In the genomic region with DNA sequence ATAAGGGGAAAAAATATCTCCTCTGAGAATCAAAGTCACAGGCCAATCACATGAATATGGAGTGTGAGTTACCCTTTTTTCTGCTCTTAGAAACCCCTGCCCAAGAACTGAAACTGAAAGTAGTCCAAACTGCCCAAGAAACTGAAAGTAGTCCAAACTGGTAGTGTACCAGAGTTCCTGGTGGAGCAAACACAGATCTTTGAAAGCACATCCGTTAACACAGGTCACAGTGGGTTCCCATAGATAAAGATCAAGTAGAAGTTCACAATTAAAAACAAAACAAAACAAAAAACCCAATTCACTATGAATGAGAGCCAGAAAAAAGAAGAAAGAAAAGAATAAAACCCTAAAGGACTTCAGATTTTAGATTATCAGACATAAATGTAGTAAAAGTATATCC, we compare ENCODE assay signal across 8 cellular contexts.
A peak's percentile ranks its signal among the peaks of the same experiment; 100 is the strongest.
DNase-seq lines count a peak whose midpoint lies in the region; ATAC-seq lines count a peak whose summit lies in the region.

No MANE protein-coding gene starts in this region.

- peaks cover 13% of the 10 kb centered on the region for H3K4me1 Mint-ChIP-seq in T-helper 2 cell treated with Interferon-gamma antibody and Interleukin-4, amounts not matched to agents 5 μg/mL and 100 μg/mL, for 36 hours (ENCODE audit: low read depth)

- H3K9me3 Mint-ChIP-seq in T-helper 2 cell treated with Interferon-gamma antibody and Interleukin-4, amounts not matched to agents 5 μg/mL and 100 μg/mL, for 36 hours = no peaks in the 10 kb centered on the region

- no peaks in the 10 kb centered on the region for H3K36me3 Mint-ChIP-seq in T-helper 2 cell treated with Interferon-gamma antibody and Interleukin-4, amounts not matched to agents 5 μg/mL and 100 μg/mL, for 36 hours (ENCODE audit: low read depth)

- DNase-seq in Ammon's horn (ENCODE audit: low spot score) = peak; percentile 13
- DNase-seq in T-helper 2 cell treated with Interferon-gamma antibody and Interleukin-4, amounts not matched to agents 5 μg/mL and 100 μg/mL, for 36 hours (ENCODE audit: low spot score) = peak; percentile 10
- DNase-seq in right cardiac atrium = no peak
- no peak for DNase-seq in C1 segment of cervical spinal cord (lab: John Stamatoyannopoulos, UW)
- DNase-seq in activated effector memory CD4-positive, alpha-beta T cell treated with Interleukin-2 at 50 U/mL for 16 hours = no peak

- 33% methylated on average over 1 of the region's 1 CpG for WGBS in right cardiac atrium

- no peaks in the 10 kb centered on the region for H3K4me1 ChIP-seq in right cardiac atrium (ENCODE audit: control insufficient read depth, insufficient read depth, low read length)

- no peak overlapping the region for H3K27ac ChIP-seq in right cardiac atrium (ENCODE audit: low read length)

- H3K9me3 ChIP-seq in right cardiac atrium (ENCODE audit: control insufficient read depth, low read length) = no peaks in the 10 kb centered on the region

- peak overlapping the region; percentile 38 for H3K4me3 ChIP-seq in right cardiac atrium (ENCODE audit: low read length)

- intact Hi-C loops in right cardiac atrium (cut with DNase I) = no loop called here

- peak overlapping the region; percentile 60 for H3K4me3 Mint-ChIP-seq in T-helper 2 cell treated with Interferon-gamma antibody and Interleukin-4, amounts not matched to agents 5 μg/mL and 100 μg/mL, for 36 hours

- peak; percentile 100 for ATAC-seq in GM18870 (IDR thresholded peaks at IDR 0.05; ENCODE audit: unreplicated experiment)
- peak; percentile 72 for ATAC-seq in HG03103 (IDR thresholded peaks at IDR 0.05; ENCODE audit: low read depth, unreplicated experiment)
- peak; percentile 73 to 75 for ATAC-seq in right cardiac atrium
- ATAC-seq in HG02840 (IDR thresholded peaks at IDR 0.05; ENCODE audit: low FRiP score, unreplicated experiment) = no peak

- no peaks in the 10 kb centered on the region for H3K27me3 ChIP-seq in right cardiac atrium (ENCODE audit: control insufficient read depth, insufficient read depth)

- H3K27me3 Mint-ChIP-seq in T-helper 2 cell treated with Interferon-gamma antibody and Interleukin-4, amounts not matched to agents 5 μg/mL and 100 μg/mL, for 36 hours (ENCODE audit: low read depth) = no peaks in the 10 kb centered on the region

- H3K27ac Mint-ChIP-seq in T-helper 2 cell treated with Interferon-gamma antibody and Interleukin-4, amounts not matched to agents 5 μg/mL and 100 μg/mL, for 36 hours = peak overlapping the region; percentile 77

Comparison
In these comparisons a context has a peak if more than half of its experiments do, and no peak if none do; other contexts are left out.
1. DNase-seq: peak in Ammon's horn (single experiment) and T-helper 2 cell treated with Interferon-gamma antibody and Interleukin-4, amounts not matched to agents 5 μg/mL and 100 μg/mL, for 36 hours (single experiment); none in right cardiac atrium (0 of 3), C1 segment of cervical spinal cord (0 of 14) and activated effector memory CD4-positive, alpha-beta T cell treated with Interleukin-2 at 50 U/mL for 16 hours (single experiment).